Comparison of ENCODE assay signal across 2 cellular contexts in the genomic region with DNA sequence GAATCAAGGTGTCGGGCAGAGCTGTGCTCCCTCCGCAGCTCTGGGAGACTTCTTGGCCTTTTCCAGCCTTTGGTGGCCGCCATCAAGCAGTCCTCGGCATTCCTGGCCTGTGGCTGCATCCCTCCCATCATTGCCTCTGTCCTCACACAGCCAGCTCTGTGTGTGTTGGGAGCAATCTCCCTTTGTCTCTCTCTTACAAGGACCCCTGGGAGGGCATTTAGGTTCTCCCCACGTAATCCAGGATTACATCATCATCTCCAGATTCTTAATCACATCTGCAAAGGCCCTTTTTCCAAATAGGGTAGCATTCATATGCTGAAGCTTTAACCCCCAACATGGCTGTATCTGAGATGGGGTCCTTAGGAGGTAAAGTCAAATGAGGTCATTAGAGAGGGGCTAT.
TF ChIP-seq lines count a peak whose summit lies in the region.

No MANE protein-coding gene starts in this region.

TF ChIP-seq in HEK293, 187 proteins besides CTCF, POLR2A, EP300 and RAD21 (continued from another document):
- TF ChIP-seq ZNF155 (tag by site-specific recombination; IDR thresholded peaks at IDR 0.05) (no peak), ZNF274 (IDR thresholded peaks at IDR 0.05; ENCODE audit: low read length) (no peak), ZNF274 (tag by site-specific recombination; IDR thresholded peaks at IDR 0.05; ENCODE audit: borderline replicate concordance) (no peak), ZNF560 (tag by site-specific recombination; IDR thresholded peaks at IDR 0.05; ENCODE audit: borderline replicate concordance) (no peak), ZNF707 (tag by site-specific recombination; IDR thresholded peaks at IDR 0.05) (no peak), ZNF514 (tag by site-specific recombination; IDR thresholded peaks at IDR 0.05) (no peak), ZNF335 (tag by site-specific recombination; conservative IDR thresholded peaks at IDR 0.05) (peak; percentile 46), GLI2 (tag by site-specific recombination; IDR thresholded peaks at IDR 0.05; ENCODE audit: borderline replicate concordance, low read depth) (no peak), ZFP41 (tag by site-specific recombination; IDR thresholded peaks at IDR 0.05; ENCODE audit: borderline replicate concordance) (no peak)
- TF ChIP-seq, protein P1, sequence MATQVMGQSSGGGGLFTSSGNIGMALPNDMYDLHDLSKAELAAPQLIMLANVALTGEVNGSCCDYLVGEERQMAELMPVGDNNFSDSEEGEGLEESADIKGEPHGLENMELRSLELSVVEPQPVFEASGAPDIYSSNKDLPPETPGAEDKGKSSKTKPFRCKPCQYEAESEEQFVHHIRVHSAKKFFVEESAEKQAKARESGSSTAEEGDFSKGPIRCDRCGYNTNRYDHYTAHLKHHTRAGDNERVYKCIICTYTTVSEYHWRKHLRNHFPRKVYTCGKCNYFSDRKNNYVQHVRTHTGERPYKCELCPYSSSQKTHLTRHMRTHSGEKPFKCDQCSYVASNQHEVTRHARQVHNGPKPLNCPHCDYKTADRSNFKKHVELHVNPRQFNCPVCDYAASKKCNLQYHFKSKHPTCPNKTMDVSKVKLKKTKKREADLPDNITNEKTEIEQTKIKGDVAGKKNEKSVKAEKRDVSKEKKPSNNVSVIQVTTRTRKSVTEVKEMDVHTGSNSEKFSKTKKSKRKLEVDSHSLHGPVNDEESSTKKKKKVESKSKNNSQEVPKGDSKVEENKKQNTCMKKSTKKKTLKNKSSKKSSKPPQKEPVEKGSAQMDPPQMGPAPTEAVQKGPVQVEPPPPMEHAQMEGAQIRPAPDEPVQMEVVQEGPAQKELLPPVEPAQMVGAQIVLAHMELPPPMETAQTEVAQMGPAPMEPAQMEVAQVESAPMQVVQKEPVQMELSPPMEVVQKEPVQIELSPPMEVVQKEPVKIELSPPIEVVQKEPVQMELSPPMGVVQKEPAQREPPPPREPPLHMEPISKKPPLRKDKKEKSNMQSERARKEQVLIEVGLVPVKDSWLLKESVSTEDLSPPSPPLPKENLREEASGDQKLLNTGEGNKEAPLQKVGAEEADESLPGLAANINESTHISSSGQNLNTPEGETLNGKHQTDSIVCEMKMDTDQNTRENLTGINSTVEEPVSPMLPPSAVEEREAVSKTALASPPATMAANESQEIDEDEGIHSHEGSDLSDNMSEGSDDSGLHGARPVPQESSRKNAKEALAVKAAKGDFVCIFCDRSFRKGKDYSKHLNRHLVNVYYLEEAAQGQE (tag by site-specific recombination; IDR thresholded peaks at IDR 0.05) = no peak

TF ChIP-seq in K562, 482 proteins besides CTCF, POLR2A, EP300 and RAD21 (continued from another document):
- TF ChIP-seq CEBPG (CRISPR knock-in tag; IDR thresholded peaks at IDR 0.05) = no peak
- peak; percentile 35 to 40; a peak in 1 of 4 replicates for TF ChIP-seq CEBPG (tag; conservative IDR thresholded peaks at IDR 0.05 in 1 of 2, IDR thresholded peaks at IDR 0.05 in 1 of 2)
- no peak for TF ChIP-seq ZBTB17 (CRISPR knock-in tag; IDR thresholded peaks at IDR 0.05)
